ENCODE assay signal across 8 cellular contexts in the genomic region with DNA sequence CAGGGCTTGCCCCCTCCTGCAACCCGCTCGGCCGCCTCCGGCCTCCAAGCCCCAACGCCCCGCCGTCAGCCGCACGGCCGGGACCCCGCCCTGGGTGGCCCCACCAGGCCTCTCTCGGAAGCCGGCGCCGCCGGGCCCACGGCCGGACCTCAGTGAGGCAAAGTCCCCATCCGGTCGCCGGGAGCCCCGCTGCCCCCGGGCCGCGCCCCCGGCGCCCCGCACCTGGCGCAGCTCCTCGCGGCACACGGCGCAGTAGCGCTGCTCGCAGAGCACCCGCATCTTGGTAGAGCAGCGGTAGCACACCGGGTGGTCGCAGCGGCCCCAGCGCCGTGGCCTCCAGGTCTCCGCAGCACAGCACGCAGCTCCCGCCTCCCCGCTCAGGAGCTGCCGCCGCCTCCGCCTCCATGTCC. TPM values are rescaled to one million over a fixed set of nuclear protein-coding genes. Genes with fewer than 3 reads are reported as not detected.
DNase-seq lines count a peak whose midpoint lies in the region; ATAC-seq, FAIRE-seq and TF ChIP-seq lines count a peak whose summit lies in the region.

No MANE protein-coding gene starts in this region.

- peak in 1 of 3 donors; percentile 26 for DNase-seq in CD4-positive, CD25-positive, alpha-beta regulatory T cell
- DNase-seq in Jurkat, Clone E6-1 (ENCODE audit: low read depth, low spot score) = no peak
- DNase-seq in bronchial epithelial cell (ENCODE audit: low read depth) (no peak), mesothelial cell of epicardium (ENCODE audit: low spot score in 2 of 2, unreplicated experiment in 2 of 2) (peak in 1 of 2 experiments; percentile 27), hippocampal formation (lab: John Stamatoyannopoulos, UW) (no peak), NCI-H1694 treated with DMSO at 0.1 percent for 48 hours (lab: John Stamatoyannopoulos, UW) (no peak)
- no peak for DNase-seq in activated CD4-positive, alpha-beta T cell treated with anti-CD3 and anti-CD28 coated beads for 4 hours

- peak overlapping the region; percentile 72 to 97 (median 83) for H3K4me3 Mint-ChIP-seq in CD4-positive, CD25-positive, alpha-beta regulatory T cell
- peak overlapping the region; percentile 67 for H3K4me3 Mint-ChIP-seq in mesothelial cell of epicardium

- TF ChIP-seq CTCF in bronchial epithelial cell (IDR thresholded peaks at IDR 0.05; ENCODE audit: insufficient read depth, low read length, severe bottlenecking) (no peak), mesothelial cell of epicardium (IDR thresholded peaks at IDR 0.05; ENCODE audit: unreplicated experiment) (no peak)

- no peaks in the 10 kb centered on the region for H3K9me3 Mint-ChIP-seq in CD4-positive, CD25-positive, alpha-beta regulatory T cell
- H3K9me3 Mint-ChIP-seq in mesothelial cell of epicardium = no peaks in the 10 kb centered on the region

- peak; percentile 38 to 40 for ATAC-seq in CD4-positive, CD25-positive, alpha-beta regulatory T cell (ENCODE audit: low read depth in 2 of 2)
- peak; percentile 26 for ATAC-seq in GM21447 (IDR thresholded peaks at IDR 0.05; ENCODE audit: unreplicated experiment)

- peaks cover 38% of the 10 kb centered on the region for H3K4me1 ChIP-seq in CD4-positive, CD25-positive, alpha-beta regulatory T cell (ENCODE audit: control insufficient read depth, insufficient read depth, low read length, poor library complexity, severe bottlenecking)

- H3K27me3 Mint-ChIP-seq in CD4-positive, CD25-positive, alpha-beta regulatory T cell = no peaks in the 10 kb centered on the region
- no peaks in the 10 kb centered on the region for H3K27me3 Mint-ChIP-seq in mesothelial cell of epicardium (ENCODE audit: low read depth)

- H3K9me3 ChIP-seq in CD4-positive, CD25-positive, alpha-beta regulatory T cell (ENCODE audit: control insufficient read depth in 2 of 2, low read length in 2 of 2) = no peaks in the 10 kb centered on the region

- FAIRE-seq in bronchial epithelial cell (lab: Jason Lieb, UNC) = no peak

- peak overlapping the region; percentile 89 for H3K27ac ChIP-seq in CD4-positive, CD25-positive, alpha-beta regulatory T cell (ENCODE audit: insufficient read depth, low read length, poor library complexity, severe bottlenecking)

- H3K36me3 ChIP-seq in CD4-positive, CD25-positive, alpha-beta regulatory T cell (ENCODE audit: control insufficient read depth, insufficient read depth, low read length) = no peaks in the 10 kb centered on the region
- H3K36me3 ChIP-seq in bronchial epithelial cell (ENCODE audit: control insufficient read depth, insufficient read depth, low read length) = peaks cover 22% of the 10 kb centered on the region

- peak overlapping the region in 1 of 3 donors; percentile 78 for H3K27ac Mint-ChIP-seq in CD4-positive, CD25-positive, alpha-beta regulatory T cell
- no peak overlapping the region for H3K27ac Mint-ChIP-seq in mesothelial cell of epicardium

- H3K4me3 ChIP-seq in CD4-positive, CD25-positive, alpha-beta regulatory T cell (ENCODE audit: low read depth, low read length) = peak overlapping the region; percentile 71
- peak overlapping the region; percentile 75 for H3K4me3 ChIP-seq in Jurkat, Clone E6-1 (ENCODE audit: low read length)
- H3K4me3 ChIP-seq in bronchial epithelial cell (ENCODE audit: low read depth, low read length) = peak overlapping the region; percentile 59

- no peaks in the 10 kb centered on the region for H3K27me3 ChIP-seq in CD4-positive, CD25-positive, alpha-beta regulatory T cell (ENCODE audit: control insufficient read depth, insufficient read depth, low read length)
- no peaks in the 10 kb centered on the region for H3K27me3 ChIP-seq in bronchial epithelial cell (ENCODE audit: control insufficient read depth, insufficient read depth, low read length)

- H3K4me1 Mint-ChIP-seq in CD4-positive, CD25-positive, alpha-beta regulatory T cell = peaks cover 0 to 46% (median 21%) of the 10 kb centered on the region in 4 donors
- peaks cover 29% of the 10 kb centered on the region for H3K4me1 Mint-ChIP-seq in mesothelial cell of epicardium

- no peaks in the 10 kb centered on the region for H3K36me3 Mint-ChIP-seq in CD4-positive, CD25-positive, alpha-beta regulatory T cell
- no peaks in the 10 kb centered on the region for H3K36me3 Mint-ChIP-seq in mesothelial cell of epicardium

RNA-seq across cellular contexts. Expression of gene ZNF598, which starts 0.3 kb away (rescaled TPM):
- total RNA-seq in CD4-positive, CD25-positive, alpha-beta regulatory T cell = 48.2 TPM
- 1 to 10 TPM; 1.8 to 3.1 (median 2.9) TPM for polyA plus RNA-seq in CD4-positive, CD25-positive, alpha-beta regulatory T cell
- 44.6 TPM for polyA plus RNA-seq in Jurkat, Clone E6-1 (2012; ENCODE audit: insufficient read depth, insufficient read length)
- total RNA-seq in bronchial epithelial cell (26.3 and 31.9 TPM in 2 replicates), mesothelial cell of epicardium (50.6 to 52.7 TPM (median 52.7 TPM) in 3 replicates)

RNA-seq across cellular contexts. Expression of gene NPW, which starts 10.3 kb away (rescaled TPM):
- total RNA-seq in CD4-positive, CD25-positive, alpha-beta regulatory T cell = not detected
- polyA plus RNA-seq in CD4-positive, CD25-positive, alpha-beta regulatory T cell = not detected
- not detected for polyA plus RNA-seq in Jurkat, Clone E6-1 (2012; ENCODE audit: insufficient read depth, insufficient read length)
- total RNA-seq in bronchial epithelial cell (0.13 TPM in 1 of 2 replicates, not detected in the other), mesothelial cell of epicardium (14.0 to 16.1 TPM (median 15.4 TPM) in 3 replicates)

RNA-seq across cellular contexts. Expression of gene NHERF2, which starts 17.4 kb away (rescaled TPM):
- total RNA-seq in CD4-positive, CD25-positive, alpha-beta regulatory T cell = 1.5 TPM
- under 1 TPM; 0.09 to 0.86 (median 0.21) TPM for polyA plus RNA-seq in CD4-positive, CD25-positive, alpha-beta regulatory T cell
- 31.7 TPM for polyA plus RNA-seq in Jurkat, Clone E6-1 (2012; ENCODE audit: insufficient read depth, insufficient read length)
- 15.8 and 20.1 TPM in 2 replicates for total RNA-seq in bronchial epithelial cell
- 48.1 to 55.1 TPM (median 51.3 TPM) in 3 replicates for total RNA-seq in mesothelial cell of epicardium

RNA-seq across cellular contexts. Expression of gene SYNGR3, which starts 19.5 kb away (rescaled TPM):
- total RNA-seq in CD4-positive, CD25-positive, alpha-beta regulatory T cell = 3.2 TPM
- 1 to 10 TPM in 2 of 4 donors, under 1 TPM in 1, not detected in 1; 0.82 to 1.8 (median 1.1) TPM for polyA plus RNA-seq in CD4-positive, CD25-positive, alpha-beta regulatory T cell
- polyA plus RNA-seq in Jurkat, Clone E6-1 (2012; ENCODE audit: insufficient read depth, insufficient read length) = 4.3 TPM
- total RNA-seq in bronchial epithelial cell = 2.9 and 5.2 TPM in 2 replicates
- total RNA-seq in mesothelial cell of epicardium = 0.49 to 1.3 TPM (median 1.0 TPM) in 3 replicates

RNA-seq across cellular contexts. Expression of gene GFER, which starts 25.3 kb away (rescaled TPM):
- 18.4 TPM for total RNA-seq in CD4-positive, CD25-positive, alpha-beta regulatory T cell
- 10 to 100 TPM; 30.5 to 45.5 (median 36.5) TPM for polyA plus RNA-seq in CD4-positive, CD25-positive, alpha-beta regulatory T cell
- polyA plus RNA-seq in Jurkat, Clone E6-1 (2012; ENCODE audit: insufficient read depth, insufficient read length) = 41.8 TPM
- 16.1 and 18.4 TPM in 2 replicates for total RNA-seq in bronchial epithelial cell
- 22.8 to 26.5 TPM (median 23.7 TPM) in 3 replicates for total RNA-seq in mesothelial cell of epicardium

Comparison
In these comparisons a context has a peak if more than half of its experiments do, and no peak if none do; other contexts are left out.
1. RNA of gene NPW, which starts 10.3 kb away (total RNA-seq): 14.0 to 16.1 TPM in mesothelial cell of epicardium; not detected in CD4-positive, CD25-positive, alpha-beta regulatory T cell (single experiment) and 0.13 TPM in bronchial epithelial cell; every median in the first group is over 10 times any median in the second.
2. Peak in every context shown above with its lines, with median percentiles within 50 percentile points of each other: H3K4me3 ChIP-seq.